ENCODE assay signal across 1 cellular context in the genomic region with DNA sequence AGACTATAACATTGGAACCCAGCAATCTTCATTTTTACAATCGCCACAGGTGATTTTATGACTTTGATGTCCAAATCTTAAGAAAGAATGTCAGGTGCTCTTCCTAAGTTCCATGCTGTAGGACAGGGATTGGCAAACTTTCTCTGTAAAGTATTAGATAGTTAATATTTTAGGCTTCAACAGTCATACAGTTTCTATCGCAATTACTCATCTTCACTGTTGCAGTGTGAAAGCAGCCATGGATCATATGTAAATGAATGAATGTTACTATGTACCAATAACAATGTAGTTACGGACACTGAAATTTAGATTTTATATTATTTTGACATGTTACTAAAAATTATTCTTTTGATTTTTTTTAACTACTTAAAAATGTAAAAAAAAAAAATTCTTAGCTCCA.
TF ChIP-seq lines count a peak whose summit lies in the region.

No MANE protein-coding gene starts in this region.

TF ChIP-seq in GM23338, 12 proteins besides CTCF, POLR2A, EP300 and RAD21 (continued from another document):
- TF ChIP-seq, protein P1, sequence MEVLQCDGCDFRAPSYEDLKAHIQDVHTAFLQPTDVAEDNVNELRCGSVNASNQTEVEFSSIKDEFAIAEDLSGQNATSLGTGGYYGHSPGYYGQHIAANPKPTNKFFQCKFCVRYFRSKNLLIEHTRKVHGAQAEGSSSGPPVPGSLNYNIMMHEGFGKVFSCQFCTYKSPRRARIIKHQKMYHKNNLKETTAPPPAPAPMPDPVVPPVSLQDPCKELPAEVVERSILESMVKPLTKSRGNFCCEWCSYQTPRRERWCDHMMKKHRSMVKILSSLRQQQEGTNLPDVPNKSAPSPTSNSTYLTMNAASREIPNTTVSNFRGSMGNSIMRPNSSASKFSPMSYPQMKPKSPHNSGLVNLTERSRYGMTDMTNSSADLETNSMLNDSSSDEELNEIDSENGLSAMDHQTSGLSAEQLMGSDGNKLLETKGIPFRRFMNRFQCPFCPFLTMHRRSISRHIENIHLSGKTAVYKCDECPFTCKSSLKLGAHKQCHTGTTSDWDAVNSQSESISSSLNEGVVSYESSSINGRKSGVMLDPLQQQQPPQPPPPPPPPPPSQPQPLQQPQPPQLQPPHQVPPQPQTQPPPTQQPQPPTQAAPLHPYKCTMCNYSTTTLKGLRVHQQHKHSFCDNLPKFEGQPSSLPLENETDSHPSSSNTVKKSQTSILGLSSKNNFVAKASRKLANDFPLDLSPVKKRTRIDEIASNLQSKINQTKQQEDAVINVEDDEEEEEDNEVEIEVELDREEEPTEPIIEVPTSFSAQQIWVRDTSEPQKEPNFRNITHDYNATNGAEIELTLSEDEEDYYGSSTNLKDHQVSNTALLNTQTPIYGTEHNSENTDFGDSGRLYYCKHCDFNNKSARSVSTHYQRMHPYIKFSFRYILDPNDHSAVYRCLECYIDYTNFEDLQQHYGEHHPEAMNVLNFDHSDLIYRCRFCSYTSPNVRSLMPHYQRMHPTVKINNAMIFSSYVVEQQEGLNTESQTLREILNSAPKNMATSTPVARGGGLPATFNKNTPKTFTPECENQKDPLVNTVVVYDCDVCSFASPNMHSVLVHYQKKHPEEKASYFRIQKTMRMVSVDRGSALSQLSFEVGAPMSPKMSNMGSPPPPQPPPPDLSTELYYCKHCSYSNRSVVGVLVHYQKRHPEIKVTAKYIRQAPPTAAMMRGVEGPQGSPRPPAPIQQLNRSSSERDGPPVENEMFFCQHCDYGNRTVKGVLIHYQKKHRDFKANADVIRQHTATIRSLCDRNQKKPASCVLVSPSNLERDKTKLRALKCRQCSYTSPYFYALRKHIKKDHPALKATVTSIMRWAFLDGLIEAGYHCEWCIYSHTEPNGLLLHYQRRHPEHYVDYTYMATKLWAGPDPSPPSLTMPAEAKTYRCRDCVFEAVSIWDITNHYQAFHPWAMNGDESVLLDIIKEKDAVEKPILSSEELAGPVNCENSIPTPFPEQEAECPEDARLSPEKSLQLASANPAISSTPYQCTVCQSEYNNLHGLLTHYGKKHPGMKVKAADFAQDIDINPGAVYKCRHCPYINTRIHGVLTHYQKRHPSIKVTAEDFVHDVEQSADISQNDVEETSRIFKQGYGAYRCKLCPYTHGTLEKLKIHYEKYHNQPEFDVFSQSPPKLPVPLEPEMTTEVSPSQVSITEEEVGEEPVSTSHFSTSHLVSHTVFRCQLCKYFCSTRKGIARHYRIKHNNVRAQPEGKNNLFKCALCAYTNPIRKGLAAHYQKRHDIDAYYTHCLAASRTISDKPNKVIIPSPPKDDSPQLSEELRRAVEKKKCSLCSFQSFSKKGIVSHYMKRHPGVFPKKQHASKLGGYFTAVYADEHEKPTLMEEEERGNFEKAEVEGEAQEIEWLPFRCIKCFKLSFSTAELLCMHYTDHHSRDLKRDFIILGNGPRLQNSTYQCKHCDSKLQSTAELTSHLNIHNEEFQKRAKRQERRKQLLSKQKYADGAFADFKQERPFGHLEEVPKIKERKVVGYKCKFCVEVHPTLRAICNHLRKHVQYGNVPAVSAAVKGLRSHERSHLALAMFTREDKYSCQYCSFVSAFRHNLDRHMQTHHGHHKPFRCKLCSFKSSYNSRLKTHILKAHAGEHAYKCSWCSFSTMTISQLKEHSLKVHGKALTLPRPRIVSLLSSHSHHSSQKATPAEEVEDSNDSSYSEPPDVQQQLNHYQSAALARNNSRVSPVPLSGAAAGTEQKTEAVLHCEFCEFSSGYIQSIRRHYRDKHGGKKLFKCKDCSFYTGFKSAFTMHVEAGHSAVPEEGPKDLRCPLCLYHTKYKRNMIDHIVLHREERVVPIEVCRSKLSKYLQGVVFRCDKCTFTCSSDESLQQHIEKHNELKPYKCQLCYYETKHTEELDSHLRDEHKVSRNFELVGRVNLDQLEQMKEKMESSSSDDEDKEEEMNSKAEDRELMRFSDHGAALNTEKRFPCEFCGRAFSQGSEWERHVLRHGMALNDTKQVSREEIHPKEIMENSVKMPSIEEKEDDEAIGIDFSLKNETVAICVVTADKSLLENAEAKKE (CRISPR knock-in tag; IDR thresholded peaks at IDR 0.05) = no peak
- TF ChIP-seq EZH2 (IDR thresholded peaks at IDR 0.05; ENCODE audit: low read depth, unreplicated experiment) (no peak), CREB1 (CRISPR knock-in tag; IDR thresholded peaks at IDR 0.05; ENCODE audit: low read depth) (no peak), STAT1 (IDR thresholded peaks at IDR 0.05; ENCODE audit: unreplicated experiment) (no peak), ZNF114 (CRISPR knock-in tag; IDR thresholded peaks at IDR 0.05) (no peak)
- TF ChIP-seq, protein P2, sequence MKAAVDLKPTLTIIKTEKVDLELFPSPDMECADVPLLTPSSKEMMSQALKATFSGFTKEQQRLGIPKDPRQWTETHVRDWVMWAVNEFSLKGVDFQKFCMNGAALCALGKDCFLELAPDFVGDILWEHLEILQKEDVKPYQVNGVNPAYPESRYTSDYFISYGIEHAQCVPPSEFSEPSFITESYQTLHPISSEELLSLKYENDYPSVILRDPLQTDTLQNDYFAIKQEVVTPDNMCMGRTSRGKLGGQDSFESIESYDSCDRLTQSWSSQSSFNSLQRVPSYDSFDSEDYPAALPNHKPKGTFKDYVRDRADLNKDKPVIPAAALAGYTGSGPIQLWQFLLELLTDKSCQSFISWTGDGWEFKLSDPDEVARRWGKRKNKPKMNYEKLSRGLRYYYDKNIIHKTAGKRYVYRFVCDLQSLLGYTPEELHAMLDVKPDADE (IDR thresholded peaks at IDR 0.05) = no peak
